ENCODE assay signal across 14 cellular contexts in genomic region chr7:99106869-99107268, GRCh38. TPM values are rescaled to one million over a fixed set of nuclear protein-coding genes. Genes with fewer than 3 reads are reported as not detected.
DNase-seq lines count a peak whose midpoint lies in the region; ATAC-seq and TF ChIP-seq lines count a peak whose summit lies in the region.
"Had no signal": no experiment of that assay in that cellular context is flagged by ENCODE, and none has a peak within 500 bp of the region (broad histone marks: within the 10 kb centered on the region; RNA-seq: fewer than 3 reads in every experiment).

No MANE protein-coding gene starts in this region.

- POLR2A ChIA-PET in RWPE1 (lab: Yijun Ruan, JAX; ENCODE audit: low non-redundant PET), result no interaction called here
- POLR2A ChIA-PET in CD4-positive, alpha-beta memory T cell (lab: Charles Lee; ENCODE audit: partially characterized antibody), result no interaction called here

- no peak overlapping the region for H3K27ac Mint-ChIP-seq in GM23338
- no peak overlapping the region for H3K27ac Mint-ChIP-seq in CD4-positive, alpha-beta memory T cell
- H3K27ac Mint-ChIP-seq: CD4-positive, alpha-beta T cell; T-helper 2 cell treated with Interferon-gamma antibody and Interleukin-4, amounts not matched to agents 5 μg/mL and 100 μg/mL, for 36 hours had no signal

- H3K79me2 ChIP-seq in GM23338 (replicated peaks; ENCODE audit: insufficient read depth) (peaks cover 100% of the 10 kb centered on the region), smooth muscle cell (ENCODE audit: low read depth) (peaks cover 100% of the 10 kb centered on the region)

- H2AFZ ChIP-seq in GM23338, result no peak overlapping the region
- H2AFZ ChIP-seq in smooth muscle cell (ENCODE audit: low read depth), result no peak overlapping the region

- intact Hi-C loops in esophagus squamous epithelium (cut with DNase I), result no loop called here
- intact Hi-C loops in CD4-positive, alpha-beta memory T cell (cut with micrococcal nuclease), result no loop called here

- no peaks in the 10 kb centered on the region for H3K36me3 Mint-ChIP-seq in GM23338 (ENCODE audit: low read depth)
- peaks cover 0 to 5% of the 10 kb centered on the region in 2 donors for H3K36me3 Mint-ChIP-seq in CD4-positive, alpha-beta memory T cell

- CTCF ChIA-PET in RWPE1 (lab: Yijun Ruan, JAX), result interaction anchor here (0.7 kb wide), 1 partner anchor 142 kb away, joined by 4 read pairs; no protein-coding TSS in a partner anchor
- CTCF ChIA-PET in CD4-positive, alpha-beta memory T cell (lab: Charles Lee; ENCODE audit: partially characterized antibody), result no interaction called here

- H3K27me3 ChIP-seq in GM23338 (ENCODE audit: insufficient read depth) (no peaks in the 10 kb centered on the region), esophagus squamous epithelium (no peaks in the 10 kb centered on the region), smooth muscle cell (ENCODE audit: low read depth) (no peaks in the 10 kb centered on the region)
- H3K27me3 ChIP-seq in CD4-positive, alpha-beta memory T cell (ENCODE audit: insufficient read depth, low read length), result no peaks in the 10 kb centered on the region
- H3K27me3 ChIP-seq: colonic mucosa had no signal

- peaks cover 35% of the 10 kb centered on the region for H3K4me1 ChIP-seq in GM23338 (ENCODE audit: insufficient read depth)
- H3K4me1 ChIP-seq in esophagus squamous epithelium, result peaks cover 8 to 99% (median 53%) of the 10 kb centered on the region in 3 donors
- H3K4me1 ChIP-seq in smooth muscle cell (ENCODE audit: low read depth), result peaks cover 16% of the 10 kb centered on the region
- peaks cover 27% of the 10 kb centered on the region for H3K4me1 ChIP-seq in CD4-positive, alpha-beta memory T cell (ENCODE audit: insufficient read depth, low read length)
- H3K4me1 ChIP-seq: colonic mucosa had no signal

- no peaks in the 10 kb centered on the region for H3K9me3 Mint-ChIP-seq in GM23338
- no peaks in the 10 kb centered on the region for H3K9me3 Mint-ChIP-seq in CD4-positive, alpha-beta memory T cell
- H3K9me3 Mint-ChIP-seq: CD4-positive, alpha-beta T cell; naive B cell; T-helper 2 cell treated with Interferon-gamma antibody and Interleukin-4, amounts not matched to agents 5 μg/mL and 100 μg/mL, for 36 hours had no signal

- H3K4me2 ChIP-seq in GM23338 (peak overlapping the region; percentile 27; the same call in 1 of the 2 replicates), smooth muscle cell (no peak overlapping the region)

- H3K9me2 ChIP-seq in GM23338 (ENCODE audit: insufficient read depth), result no peaks in the 10 kb centered on the region

- peaks cover 17% of the 10 kb centered on the region; the same call in 1 of the 2 replicates for H4K20me1 ChIP-seq in GM23338 (replicated peaks; ENCODE audit: insufficient read depth)
- peaks cover 94% of the 10 kb centered on the region for H4K20me1 ChIP-seq in smooth muscle cell (ENCODE audit: low read depth)

- no peaks in the 10 kb centered on the region for H3F3A ChIP-seq in GM23338 (replicated peaks; ENCODE audit: low read depth)
- H3F3A ChIP-seq in smooth muscle cell (ENCODE audit: low read depth), result no peaks in the 10 kb centered on the region

- H3K4me3 Mint-ChIP-seq in GM23338, result no peak overlapping the region
- H3K4me3 Mint-ChIP-seq in CD4-positive, alpha-beta memory T cell, result no peak overlapping the region
- H3K4me3 Mint-ChIP-seq: CD4-positive, alpha-beta T cell; T-helper 2 cell treated with Interferon-gamma antibody and Interleukin-4, amounts not matched to agents 5 μg/mL and 100 μg/mL, for 36 hours had no signal

- 27 to 38% methylated on average over 3 of the region's 3 CpGs for WGBS in esophagus squamous epithelium, 2 donors
- 80% methylated on average over 3 of the region's 3 CpGs for WGBS in smooth muscle cell (ENCODE audit: low lambda C conversion rate)

- no peak for DNase-seq in GM23338 (ENCODE audit: low spot score)
- DNase-seq in RWPE1 (ENCODE audit: low spot score), result peak; percentile 60
- no peak for DNase-seq in esophagus squamous epithelium (lab: John Stamatoyannopoulos, UW)
- DNase-seq in smooth muscle cell (lab: John Stamatoyannopoulos, UW; ENCODE audit: unreplicated experiment), result no peak
- no peak for DNase-seq in NOMO-1 (lab: John Stamatoyannopoulos, UW; ENCODE audit: unreplicated experiment in 2 of 2)
- no peak for DNase-seq in germinal center (ENCODE audit: low spot score)
- no peak for DNase-seq in CD4-positive, alpha-beta memory T cell
- DNase-seq: CD4-positive, alpha-beta T cell; colonic mucosa; naive B cell; NCI-H187 had no signal

- TF ChIP-seq POLR2A in esophagus squamous epithelium (IDR thresholded peaks at IDR 0.05) (no peak), GM18505 (IDR thresholded peaks at IDR 0.05; ENCODE audit: borderline replicate concordance, extremely low read depth, insufficient read depth, insufficient read length) (no peak)

- H3K27me3 Mint-ChIP-seq in GM23338 (ENCODE audit: insufficient read depth, low read depth, poor library complexity), result peaks cover 4% of the 10 kb centered on the region
- H3K27me3 Mint-ChIP-seq in CD4-positive, alpha-beta memory T cell, result no peaks in the 10 kb centered on the region
- H3K27me3 Mint-ChIP-seq: CD4-positive, alpha-beta T cell; naive B cell had no signal

- H3K36me3 ChIP-seq in GM23338 (ENCODE audit: insufficient read depth) (no peaks in the 10 kb centered on the region), esophagus squamous epithelium (no peaks in the 10 kb centered on the region), smooth muscle cell (ENCODE audit: low read depth) (no peaks in the 10 kb centered on the region)
- no peaks in the 10 kb centered on the region for H3K36me3 ChIP-seq in CD4-positive, alpha-beta memory T cell (ENCODE audit: insufficient read depth, low read length)
- H3K36me3 ChIP-seq: colonic mucosa had no signal

- peaks cover 47% of the 10 kb centered on the region for H3K4me1 Mint-ChIP-seq in GM23338
- peaks cover 52 to 78% (median 64%) of the 10 kb centered on the region in 4 donors for H3K4me1 Mint-ChIP-seq in CD4-positive, alpha-beta memory T cell

- TF ChIP-seq CTCF in GM23338 (conservative IDR thresholded peaks at IDR 0.05; ENCODE audit: low read depth in 2 of 2) (no peak), RWPE1 (conservative IDR thresholded peaks at IDR 0.05; ENCODE audit: low read depth) (no peak), esophagus squamous epithelium (IDR thresholded peaks at IDR 0.05) (no peak), smooth muscle cell (IDR thresholded peaks at IDR 0.05; ENCODE audit: borderline replicate concordance, insufficient read depth, poor library complexity, severe bottlenecking) (no peak)

- H3K4me3 ChIP-seq in GM23338 (no peak overlapping the region), esophagus squamous epithelium (no peak overlapping the region), smooth muscle cell (no peak overlapping the region)
- H3K4me3 ChIP-seq in CD4-positive, alpha-beta memory T cell (ENCODE audit: low read length in 2 of 2), result no peak overlapping the region
- H3K4me3 ChIP-seq: colonic mucosa, skin epidermis had no signal

- no peak overlapping the region for H3K9ac ChIP-seq in smooth muscle cell (ENCODE audit: low read depth)

- H3K9me3 ChIP-seq in esophagus squamous epithelium (no peaks in the 10 kb centered on the region), smooth muscle cell (replicated peaks; ENCODE audit: low read depth) (no peaks in the 10 kb centered on the region)
- H3K9me3 ChIP-seq in CD4-positive, alpha-beta memory T cell (ENCODE audit: control insufficient read depth in 1 of 2, low read length in 2 of 2), result no peaks in the 10 kb centered on the region
- H3K9me3 ChIP-seq: colonic mucosa had no signal

- H3K27ac ChIP-seq in GM23338 (ENCODE audit: low read depth) (peak overlapping the region; percentile 35; the same call in 1 of the 2 replicates), RWPE1 (peak overlapping the region; percentile 81), esophagus squamous epithelium (peak overlapping the region; percentile 66 to 76 (median 70)), smooth muscle cell (ENCODE audit: low read depth) (peak overlapping the region; percentile 25)
- no peak overlapping the region for H3K27ac ChIP-seq in CD4-positive, alpha-beta memory T cell (ENCODE audit: low read depth, low read length)
- H3K27ac ChIP-seq: colonic mucosa had no signal

- ATAC-seq in GM23338, result peak; percentile 35
- ATAC-seq in GM18505 (IDR thresholded peaks at IDR 0.05; ENCODE audit: unreplicated experiment), result no peak

TF ChIP-seq in GM23338, 12 proteins besides CTCF, POLR2A, EP300 and RAD21 (continues in another document):
- no peak for TF ChIP-seq REST (IDR thresholded peaks at IDR 0.05; ENCODE audit: unreplicated experiment)
- TF ChIP-seq CREB1 (CRISPR knock-in tag; IDR thresholded peaks at IDR 0.05; ENCODE audit: low read depth), result no peak
- no peak for TF ChIP-seq POLR2AphosphoS5 (IDR thresholded peaks at IDR 0.05; ENCODE audit: low read depth)
- TF ChIP-seq EZH2phosphoT487 (IDR thresholded peaks at IDR 0.05; ENCODE audit: unreplicated experiment), result no peak

RNA-seq across cellular contexts. Expression of gene SMURF1, which starts 37.0 kb away (rescaled TPM):
- 17.5 and 23.9 TPM in 2 replicates for total RNA-seq in GM23338 (2014; rRNA removed; shearing (Covaris generic))
- 5.0 and 5.8 TPM in 2 replicates for polyA plus RNA-seq in GM23338 (2016; fragmentation: Nextera tagmentation; extraction: Ambion mirVana)
- 10 to 100 TPM; 16.4 to 36.2 (median 24.6) TPM for total RNA-seq in esophagus squamous epithelium
- total RNA-seq in smooth muscle cell, result 15.5 and 28.5 TPM in 2 replicates
- polyA plus RNA-seq in smooth muscle cell, result 16.2 and 17.5 TPM in 2 replicates
- 10 to 100 TPM; 21.4 to 23.2 TPM for total RNA-seq in CD4-positive, alpha-beta memory T cell
- polyA plus RNA-seq in CD4-positive, alpha-beta memory T cell, result 1 to 10 TPM in 1 of 2 donors, under 1 TPM in 1; 0.88 to 4.3 TPM
